In the genomic region with DNA sequence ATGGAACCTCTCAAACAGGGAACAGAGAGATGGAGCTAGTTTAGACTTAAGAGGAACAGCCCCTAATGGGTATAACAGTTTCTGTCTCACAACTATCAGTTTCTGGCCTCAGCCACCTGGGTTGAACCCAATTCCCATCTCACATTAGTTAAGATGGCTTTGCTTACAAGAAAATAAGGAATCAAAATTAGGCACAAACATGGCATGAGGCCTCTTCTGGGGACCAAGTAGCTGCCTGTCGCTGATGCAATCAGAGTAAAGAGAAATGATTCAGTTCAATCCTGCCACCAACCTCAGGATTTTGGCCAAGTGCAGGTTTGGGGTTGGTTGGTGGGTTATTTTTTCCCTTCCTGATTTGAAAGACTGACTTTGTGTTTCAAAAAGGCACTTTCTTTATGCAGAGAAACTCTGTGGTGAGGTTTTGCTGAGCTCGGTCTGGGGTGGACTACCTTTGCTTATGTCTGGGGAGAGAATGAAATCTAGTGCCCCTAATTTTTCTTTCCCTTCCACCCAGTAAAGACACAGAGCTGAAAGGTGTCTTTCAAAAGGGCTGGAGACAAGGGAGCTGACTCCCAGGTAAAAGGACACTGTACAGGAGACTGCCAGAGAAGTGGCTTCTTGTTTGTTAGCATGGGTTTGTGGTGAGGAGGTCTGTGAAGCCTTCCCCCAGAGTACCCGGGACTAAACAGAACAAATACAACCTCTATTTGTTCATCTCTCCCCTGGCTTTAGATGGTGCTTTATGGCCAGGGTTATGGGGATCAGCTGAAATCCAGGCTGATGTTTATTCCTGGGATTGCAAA, we compare ENCODE assay signal across 10 cellular contexts. TPM values are rescaled to one million over a fixed set of nuclear protein-coding genes. Genes with fewer than 3 reads are reported as not detected.
A peak's percentile ranks its signal among the peaks of the same experiment; 100 is the strongest.
DNase-seq lines count a peak whose midpoint lies in the region; ATAC-seq and TF ChIP-seq lines count a peak whose summit lies in the region.
"Had no signal": no experiment of that assay in that cellular context is flagged by ENCODE, and none has a peak within 500 bp of the region (broad histone marks: within the 10 kb centered on the region; RNA-seq: fewer than 3 reads in every experiment).

No MANE protein-coding gene starts in this region.

- no peak overlapping the region for H3K4me3 ChIP-seq in ovary
- H3K4me3 ChIP-seq: skin epidermis had no signal

- peaks cover 25% of the 10 kb centered on the region for H3K4me1 Mint-ChIP-seq in activated CD8-positive, alpha-beta memory T cell treated with anti-CD3 and anti-CD28 coated beads, Interleukin-2, amount 10 ng/mL, durations not matched to agents 7 days and 5 days

- H3K4me1 ChIP-seq in ovary (ENCODE audit: insufficient read depth), result no peaks in the 10 kb centered on the region

- CTCF ChIA-PET in activated CD8-positive, alpha-beta memory T cell treated with anti-CD3 and anti-CD28 coated beads, Interleukin-2, amount 10 ng/mL, durations not matched to agents 7 days and 5 days (lab: Charles Lee), result interaction anchor here (1.2 to 1.4 kb wide), 3 partner anchors 9 to 125 kb away, joined by 4 to 5 read pairs (median 5); no protein-coding TSS in a partner anchor

- H3K9me3 Mint-ChIP-seq in activated CD8-positive, alpha-beta memory T cell treated with anti-CD3 and anti-CD28 coated beads, Interleukin-2, amount 10 ng/mL, durations not matched to agents 7 days and 5 days (ENCODE audit: low read depth), result no peaks in the 10 kb centered on the region

- H3K4me3 Mint-ChIP-seq in activated CD8-positive, alpha-beta memory T cell treated with anti-CD3 and anti-CD28 coated beads, Interleukin-2, amount 10 ng/mL, durations not matched to agents 7 days and 5 days, result no peak overlapping the region

- no peaks in the 10 kb centered on the region for H3K27me3 ChIP-seq in ovary

- peak overlapping the region; percentile 84 for H3K27ac Mint-ChIP-seq in activated CD8-positive, alpha-beta memory T cell treated with anti-CD3 and anti-CD28 coated beads, Interleukin-2, amount 10 ng/mL, durations not matched to agents 7 days and 5 days

- intact Hi-C loops in posterior vena cava (cut with DNase I), result no loop called here
- intact Hi-C loops in left colon (cut with DNase I, micrococcal nuclease), result no loop called here
- intact Hi-C loops in ovary (cut with DNase I), result no loop called here

- no peak overlapping the region for H3K27ac ChIP-seq in ovary

- H3K9me3 ChIP-seq in ovary, result no peaks in the 10 kb centered on the region

- peak; percentile 23 for DNase-seq in GM19238 (ENCODE audit: insufficient read length, low spot score)
- DNase-seq in activated CD8-positive, alpha-beta memory T cell treated with anti-CD3 and anti-CD28 coated beads, Interleukin-2, amount 10 ng/mL, durations not matched to agents 7 days and 5 days, result peak; percentile 84
- DNase-seq in posterior vena cava (ENCODE audit: low spot score), result peak; percentile 16
- DNase-seq in left colon, result no peak
- no peak for DNase-seq in ovary
- DNase-seq in EL, result no peak
- DNase-seq: activated effector memory CD4-positive, alpha-beta T cell treated with anti-CD3 and anti-CD28 coated beads, Interleukin-2, amount 50 U/mL, for 16 hours; NCI-H526 had no signal

- TF ChIP-seq POLR2A in ovary (IDR thresholded peaks at IDR 0.05), result no peak

- peak; percentile 59 for ATAC-seq in HG02759 (IDR thresholded peaks at IDR 0.05; ENCODE audit: unreplicated experiment)
- ATAC-seq in activated CD8-positive, alpha-beta memory T cell treated with anti-CD3 and anti-CD28 coated beads, Interleukin-2, amount 10 ng/mL, durations not matched to agents 7 days and 5 days, result peak; percentile 82
- no peak for ATAC-seq in left colon

- H3K36me3 Mint-ChIP-seq in activated CD8-positive, alpha-beta memory T cell treated with anti-CD3 and anti-CD28 coated beads, Interleukin-2, amount 10 ng/mL, durations not matched to agents 7 days and 5 days, result peaks cover 4% of the 10 kb centered on the region

- H3K36me3 ChIP-seq in ovary, result no peaks in the 10 kb centered on the region

- TF ChIP-seq CTCF in ovary (IDR thresholded peaks at IDR 0.05), result no peak

- TF ChIP-seq EP300 in ovary (IDR thresholded peaks at IDR 0.05), result no peak

- H3K27me3 Mint-ChIP-seq in activated CD8-positive, alpha-beta memory T cell treated with anti-CD3 and anti-CD28 coated beads, Interleukin-2, amount 10 ng/mL, durations not matched to agents 7 days and 5 days, result no peaks in the 10 kb centered on the region

- WGBS in ovary, 3 donors, result 65 to 81% (median 72%) methylated on average over 3 of the region's 3 CpGs

RNA-seq across cellular contexts. Expression of a gene that starts 44.8 kb away (rescaled TPM):
- 10 to 100 TPM; 28.7 to 36.8 TPM for total RNA-seq in activated CD8-positive, alpha-beta memory T cell treated with anti-CD3 and anti-CD28 coated beads, Interleukin-2, amount 10 ng/mL, durations not matched to agents 7 days and 5 days
- total RNA-seq in posterior vena cava (10 to 100 TPM; 43.0 to 55.3 TPM), left colon (10 to 100 TPM; 30.2 to 34.9 TPM), ovary (10 to 100 TPM; 33.5 to 47.9 (median 38.1) TPM)
- polyA plus RNA-seq in ovary, result 10 to 100 TPM in 1 of 2 donors, 1 to 10 TPM in 1; 8.2 to 23.7 TPM

Comparison
In these comparisons a context has a peak if more than half of its experiments do, and no peak if none do; other contexts are left out.
1. DNase-seq: peak in GM19238 (single experiment), activated CD8-positive, alpha-beta memory T cell treated with anti-CD3 and anti-CD28 coated beads, Interleukin-2, amount 10 ng/mL, durations not matched to agents 7 days and 5 days (single experiment) and posterior vena cava (single experiment); none in left colon (0 of 2), ovary (0 of 5) and EL (single experiment).